In genomic region chr10:75099952-75100763, GRCh38 we compare ENCODE assay signal across 8 cellular contexts. TPM values are rescaled to one million over a fixed set of nuclear protein-coding genes. Genes with fewer than 3 reads are reported as not detected.
DNase-seq lines count a peak whose midpoint lies in the region; ATAC-seq and TF ChIP-seq lines count a peak whose summit lies in the region.

No MANE protein-coding gene starts in this region.

- intact Hi-C loops in CD14-positive monocyte (cut with micrococcal nuclease) = loop anchor here (5.0 kb wide), 3 partner anchors 833 to 853 kb away; no protein-coding TSS in a partner anchor
- intact Hi-C loops in heart right ventricle (cut with DNase I) = loop anchor here (1.0 to 10.0 kb wide), 16 partner anchors 63 to 858 kb away; partner anchors contain the start of genes KAT6B (in 3 of the 10) and COMTD1 (in 1 of the 10)
- intact Hi-C loops in uterus (cut with DNase I; ENCODE audit: low total_unique reads) = loop anchor here (5.0 to 10.0 kb wide), 2 partner anchors 135 to 833 kb away; partner anchors contain the start of gene COMTD1

- H3K36me3 ChIP-seq in heart right ventricle = no peaks in the 10 kb centered on the region
- H3K36me3 ChIP-seq in rectal smooth muscle tissue (ENCODE audit: control insufficient read depth, insufficient read depth, low read length) = no peaks in the 10 kb centered on the region
- H3K36me3 ChIP-seq in uterus = no peaks in the 10 kb centered on the region

- H3K9ac ChIP-seq in rectal smooth muscle tissue (ENCODE audit: low read length) = no peak overlapping the region

- peak overlapping the region in 1 of 2 donors; percentile 54 for H3K4me3 Mint-ChIP-seq in CD14-positive monocyte
- H3K4me3 Mint-ChIP-seq in activated naive CD8-positive, alpha-beta T cell treated with anti-CD3 and anti-CD28 coated beads, Interleukin-2, amount 10 ng/mL, durations not matched to agents 7 days and 5 days = no peak overlapping the region

- H3K27ac ChIP-seq in heart right ventricle (peak overlapping the region in 8 of 10 donors; percentile 6 to 88 (median 72)), rectal smooth muscle tissue (ENCODE audit: low read depth, low read length) (no peak overlapping the region), uterus (peak overlapping the region; percentile 66 to 87)

- peak; percentile 77 for DNase-seq in CD14-positive monocyte (ENCODE audit: low spot score)
- peak; percentile 84 for DNase-seq in GM19238 (ENCODE audit: insufficient read length, low spot score)
- peak; percentile 86 for DNase-seq in HK-2 (ENCODE audit: unreplicated experiment)
- peak; percentile 25 for DNase-seq in SKM-1 treated with dmso at 0.1 percent for 144 hours (lab: John Stamatoyannopoulos, UW; ENCODE audit: unreplicated experiment)
- DNase-seq in activated naive CD8-positive, alpha-beta T cell treated with anti-CD3 and anti-CD28 coated beads, Interleukin-2, amount 10 ng/mL, durations not matched to agents 7 days and 5 days = peak; percentile 88
- peak; percentile 78 to 87 for DNase-seq in heart right ventricle
- DNase-seq in uterus = peak; percentile 78 to 85

- H3K4me3 ChIP-seq in heart right ventricle (peak overlapping the region in 3 of 10 donors; percentile 3 to 27 (median 4)), rectal smooth muscle tissue (ENCODE audit: low read length) (peak overlapping the region; percentile 10), uterus (no peak overlapping the region)

- H3K27ac Mint-ChIP-seq in CD14-positive monocyte = peak overlapping the region in 1 of 7 donors; percentile 57
- no peak overlapping the region for H3K27ac Mint-ChIP-seq in activated naive CD8-positive, alpha-beta T cell treated with anti-CD3 and anti-CD28 coated beads, Interleukin-2, amount 10 ng/mL, durations not matched to agents 7 days and 5 days

- peaks cover 17% of the 10 kb centered on the region for H3K4me1 Mint-ChIP-seq in CD14-positive monocyte
- H3K4me1 Mint-ChIP-seq in activated naive CD8-positive, alpha-beta T cell treated with anti-CD3 and anti-CD28 coated beads, Interleukin-2, amount 10 ng/mL, durations not matched to agents 7 days and 5 days = peaks cover 5% of the 10 kb centered on the region

- peak in 1 of 2 donors; percentile 31 for TF ChIP-seq POLR2A in uterus (IDR thresholded peaks at IDR 0.05)

- H3K4me1 ChIP-seq in heart right ventricle (peaks cover 4 to 28% (median 17%) of the 10 kb centered on the region in 9 donors), rectal smooth muscle tissue (ENCODE audit: control insufficient read depth, insufficient read depth, low read length) (no peaks in the 10 kb centered on the region), uterus (peaks cover 0 to 8% of the 10 kb centered on the region in 2 donors)

- H3K36me3 Mint-ChIP-seq in CD14-positive monocyte = no peaks in the 10 kb centered on the region
- no peaks in the 10 kb centered on the region for H3K36me3 Mint-ChIP-seq in activated naive CD8-positive, alpha-beta T cell treated with anti-CD3 and anti-CD28 coated beads, Interleukin-2, amount 10 ng/mL, durations not matched to agents 7 days and 5 days

- peak; percentile 98 for TF ChIP-seq CTCF in CD14-positive monocyte (IDR thresholded peaks at IDR 0.05)
- TF ChIP-seq CTCF in heart right ventricle (IDR thresholded peaks at IDR 0.05) = peak; percentile 97 to 100 (median 99)
- peak; percentile 98 to 99 (median 99) for TF ChIP-seq CTCF in uterus (IDR thresholded peaks at IDR 0.05)

- 23 to 27% methylated on average over 18 of the region's 18 CpGs for WGBS in heart right ventricle, 2 donors

- peaks cover 0 to 8% (median 1%) of the 10 kb centered on the region in 3 donors for H3K27me3 Mint-ChIP-seq in CD14-positive monocyte (ENCODE audit: low read depth in 3 of 3)
- no peaks in the 10 kb centered on the region for H3K27me3 Mint-ChIP-seq in activated naive CD8-positive, alpha-beta T cell treated with anti-CD3 and anti-CD28 coated beads, Interleukin-2, amount 10 ng/mL, durations not matched to agents 7 days and 5 days

- no peaks in the 10 kb centered on the region for H3K9me3 Mint-ChIP-seq in CD14-positive monocyte
- no peaks in the 10 kb centered on the region for H3K9me3 Mint-ChIP-seq in activated naive CD8-positive, alpha-beta T cell treated with anti-CD3 and anti-CD28 coated beads, Interleukin-2, amount 10 ng/mL, durations not matched to agents 7 days and 5 days

- ATAC-seq in activated naive CD8-positive, alpha-beta T cell treated with anti-CD3 and anti-CD28 coated beads, Interleukin-2, amount 10 ng/mL, durations not matched to agents 7 days and 5 days (ENCODE audit: low read depth) = peak; percentile 88
- peak; percentile 72 to 92 (median 86) for ATAC-seq in heart right ventricle

- H3K27me3 ChIP-seq in heart right ventricle (no peaks in the 10 kb centered on the region), rectal smooth muscle tissue (ENCODE audit: control insufficient read depth, insufficient read depth, low read length) (no peaks in the 10 kb centered on the region), uterus (no peaks in the 10 kb centered on the region)

- POLR2A ChIA-PET in activated naive CD8-positive, alpha-beta T cell treated with anti-CD3 and anti-CD28 coated beads, Interleukin-2, amount 10 ng/mL, durations not matched to agents 7 days and 5 days (lab: Charles Lee) = no interaction called here

- no peaks in the 10 kb centered on the region for H3K9me3 ChIP-seq in heart right ventricle
- no peaks in the 10 kb centered on the region for H3K9me3 ChIP-seq in uterus

RNA-seq across cellular contexts. Expression of gene SAMD8, which starts 11.3 kb away (rescaled TPM):
- polyA plus RNA-seq in CD14-positive monocyte (10 to 100 TPM; 13.0 to 13.7 TPM), heart right ventricle (1 to 10 TPM; 5.3 to 8.5 TPM)
- 10 to 100 TPM; 21.0 to 22.7 TPM for total RNA-seq in activated naive CD8-positive, alpha-beta T cell treated with anti-CD3 and anti-CD28 coated beads, Interleukin-2, amount 10 ng/mL, durations not matched to agents 7 days and 5 days
- total RNA-seq in heart right ventricle (10 to 100 TPM; 23.8 to 31.2 (median 26.5) TPM), uterus (10 to 100 TPM; 25.4 to 51.4 (median 49.2) TPM)

Comparison
In these comparisons a context has a peak if more than half of its experiments do, and no peak if none do; other contexts are left out.
1. DNase-seq: peak in every context shown above with its lines; median percentile 88 in activated naive CD8-positive, alpha-beta T cell treated with anti-CD3 and anti-CD28 coated beads, Interleukin-2, amount 10 ng/mL, durations not matched to agents 7 days and 5 days; 86 in HK-2; 84 in GM19238; 82 in heart right ventricle; 82 in uterus; 77 in CD14-positive monocyte; 25 in SKM-1 treated with dmso at 0.1 percent for 144 hours.